29 cellular contexts compared by ENCODE assay signal in genomic region chr15:97976129-97976528, GRCh38. TPM values are rescaled to one million over a fixed set of nuclear protein-coding genes. Genes with fewer than 3 reads are reported as not detected.
"Had no signal": no experiment of that assay in that cellular context is flagged by ENCODE, and none has a peak within 500 bp of the region (broad histone marks: within the 10 kb centered on the region; RNA-seq: fewer than 3 reads in every experiment).

No MANE protein-coding gene starts in this region.

- H3K27ac ChIP-seq: ascending aorta, SJCRH30, SK-N-MC, WERI-Rb-1 had no signal

- H3K27me3 Mint-ChIP-seq: activated naive CD4-positive, alpha-beta T cell treated with anti-CD3 and anti-CD28 coated beads, Interleukin-2, amount 50 U/mL, for 24 hours; activated naive CD8-positive, alpha-beta T cell treated with anti-CD3 and anti-CD28 coated beads, Interleukin-2, amount 10 ng/mL, durations not matched to agents 7 days and 5 days; activated T-cell treated with anti-CD3 and anti-CD28 coated beads, Interleukin-2, amount 50 U/mL, for 24 hours had no signal

- H3K27ac Mint-ChIP-seq: activated CD8-positive, alpha-beta T cell treated with anti-CD3 and anti-CD28 coated beads, Interleukin-2, amount 10 ng/mL, durations not matched to agents 7 days and 5 days; activated naive CD4-positive, alpha-beta T cell treated with anti-CD3 and anti-CD28 coated beads, Interleukin-2, amount 50 U/mL, for 24 hours; activated naive CD8-positive, alpha-beta T cell treated with anti-CD3 and anti-CD28 coated beads, Interleukin-2, amount 10 ng/mL, durations not matched to agents 7 days and 5 days; activated T-cell treated with anti-CD3 and anti-CD28 coated beads, Interleukin-2, amount 50 U/mL, for 24 hours; activated T-helper 2 cell treated with anti-CD3 and anti-CD28 coated beads, Interferon-gamma antibody, Interleukin-2, Interleukin-4, amounts not matched to agents 10 μg/mL and 5 μg/mL and 100 μg/mL, durations not matched to agents 14 hours and 24 hours and 36 hours had no signal

- H3K4me1 ChIP-seq: ascending aorta had no signal

- ATAC-seq: activated CD8-positive, alpha-beta T cell treated with anti-CD3 and anti-CD28 coated beads, Interleukin-2, amount 10 ng/mL, durations not matched to agents 7 days and 5 days; K562 had no signal

- H3K9me3 ChIP-seq: ascending aorta, SJCRH30 had no signal

- H3K4me1 Mint-ChIP-seq: activated naive CD8-positive, alpha-beta T cell treated with anti-CD3 and anti-CD28 coated beads, Interleukin-2, amount 10 ng/mL, durations not matched to agents 7 days and 5 days had no signal

- FAIRE-seq: K562 had no signal

- DNase-seq: activated CD4-positive, alpha-beta T cell treated with anti-CD3 and anti-CD28 coated beads for 1 hour; activated CD4-positive, alpha-beta T cell treated with anti-CD3 and anti-CD28 coated beads for 48 hours; activated CD4-positive, alpha-beta T cell treated with anti-CD3 and anti-CD28 coated beads, Interleukin-2, amount 50 U/mL, for 48 hours; activated CD4-positive, CD25-positive, alpha-beta regulatory T cell; activated CD8-positive, alpha-beta T cell treated with anti-CD3 and anti-CD28 coated beads, Interleukin-2, amount 10 ng/mL, durations not matched to agents 7 days and 5 days; activated gamma-delta T cell; activated naive CD4-positive, alpha-beta T cell treated with Interleukin-2 at 50 U/mL for 16 hours; activated naive CD8-positive, alpha-beta T cell treated with anti-CD3 and anti-CD28 coated beads, Interleukin-2, amount 10 ng/mL, durations not matched to agents 7 days and 5 days; activated T-cell treated with anti-CD3 and anti-CD28 coated beads, Interleukin-2, amount 50 U/mL, for 24 hours; amygdala; caudate nucleus; NCI-H1105; NCI-H1417 treated with DMSO at 0.1 percent for 48 hours; NCI-H187 treated with DMSO at 0.1 percent for 48 hours; NCI-H2081; NCI-H2171 treated with DMSO at 0.1 percent for 48 hours; NCI-H226; NCI-H446 treated with DMSO at 0.1 percent for 48 hours; NCI-H524; SHP77; SJCRH30; T1000; WERI-Rb-1 had no signal

- H3K9me3 Mint-ChIP-seq: activated naive CD4-positive, alpha-beta T cell treated with anti-CD3 and anti-CD28 coated beads, Interleukin-2, amount 50 U/mL, for 24 hours; activated naive CD8-positive, alpha-beta T cell treated with anti-CD3 and anti-CD28 coated beads, Interleukin-2, amount 10 ng/mL, durations not matched to agents 7 days and 5 days; activated T-cell treated with anti-CD3 and anti-CD28 coated beads, Interleukin-2, amount 50 U/mL, for 24 hours; activated T-helper 2 cell treated with anti-CD3 and anti-CD28 coated beads, Interferon-gamma antibody, Interleukin-2, Interleukin-4, amounts not matched to agents 10 μg/mL and 5 μg/mL and 100 μg/mL, durations not matched to agents 14 hours and 24 hours and 36 hours had no signal

- H3K4me3 Mint-ChIP-seq: activated CD8-positive, alpha-beta T cell treated with anti-CD3 and anti-CD28 coated beads, Interleukin-2, amount 10 ng/mL, durations not matched to agents 7 days and 5 days; activated naive CD4-positive, alpha-beta T cell treated with anti-CD3 and anti-CD28 coated beads, Interleukin-2, amount 50 U/mL, for 24 hours; activated naive CD8-positive, alpha-beta T cell treated with anti-CD3 and anti-CD28 coated beads, Interleukin-2, amount 10 ng/mL, durations not matched to agents 7 days and 5 days; activated T-cell treated with anti-CD3 and anti-CD28 coated beads, Interleukin-2, amount 50 U/mL, for 24 hours had no signal

- H3K4me3 ChIP-seq: ascending aorta, K562, SJCRH30, SK-N-MC had no signal

- H3K27me3 ChIP-seq: ascending aorta, SJCRH30 had no signal

- H3K36me3 ChIP-seq: SJCRH30, WERI-Rb-1 had no signal

RNA-seq across cellular contexts. Expression of gene ARRDC4, which starts 15.6 kb away (rescaled TPM):
- total RNA-seq: OCI-LY7 had no signal
